Comparison of ENCODE assay signal across 35 cellular contexts in genomic region chr20:23433628-23434027, GRCh38. TPM values are rescaled to one million over a fixed set of nuclear protein-coding genes. Genes with fewer than 3 reads are reported as not detected.
"Had no signal": no experiment of that assay in that cellular context is flagged by ENCODE, and none has a peak within 500 bp of the region (broad histone marks: within the 10 kb centered on the region; RNA-seq: fewer than 3 reads in every experiment).

No MANE protein-coding gene starts in this region.

- H3K36me3 ChIP-seq: ascending aorta, breast epithelium, cardiac muscle cell, esophagus squamous epithelium, gastroesophageal sphincter, heart right ventricle had no signal

- H3K27me3 ChIP-seq: ascending aorta, breast epithelium, cardiac muscle cell, esophagus squamous epithelium, gastroesophageal sphincter, heart right ventricle had no signal

- ATAC-seq: activated CD4-positive, alpha-beta T cell treated with anti-CD3 and anti-CD28 coated beads for 36 hours; activated CD8-positive, alpha-beta memory T cell treated with anti-CD3 and anti-CD28 coated beads, Interleukin-2, amount 10 ng/mL, durations not matched to agents 7 days and 5 days; activated CD8-positive, alpha-beta T cell treated with anti-CD3 and anti-CD28 coated beads, Interleukin-2, amount 10 ng/mL, durations not matched to agents 7 days and 5 days; activated naive CD4-positive, alpha-beta T cell treated with anti-CD3 and anti-CD28 coated beads, Interleukin-2, amount 50 U/mL, for 72 hours; activated T-cell treated with anti-CD3 and anti-CD28 coated beads, Interleukin-2, amount 50 U/mL, for 72 hours; effector memory CD8-positive, alpha-beta T cell; gastroesophageal sphincter; heart right ventricle had no signal

- H3K4me1 ChIP-seq: ascending aorta, breast epithelium had no signal

- H3K4me3 ChIP-seq: ascending aorta, breast epithelium, cardiac muscle cell, esophagus squamous epithelium, gastroesophageal sphincter, heart right ventricle had no signal

- H3K27ac ChIP-seq: ascending aorta, breast epithelium, cardiac muscle cell, esophagus squamous epithelium, gastroesophageal sphincter, heart right ventricle had no signal

- H3K9me3 ChIP-seq: ascending aorta, breast epithelium, esophagus squamous epithelium, gastroesophageal sphincter, heart right ventricle had no signal

- DNase-seq: activated CD4-positive, alpha-beta memory T cell treated with anti-CD3 and anti-CD28 coated beads for 36 hours; activated CD4-positive, alpha-beta T cell treated with anti-CD3 and anti-CD28 coated beads for 36 hours; activated CD4-positive, alpha-beta T cell treated with anti-CD3 and anti-CD28 coated beads, Interleukin-2, amount 10 ng/mL, durations not matched to agents 24 days and 14 days; activated CD4-positive, CD25-positive, alpha-beta regulatory T cell; activated CD4-positive, CD25-positive, alpha-beta regulatory T cell treated with anti-CD3 and anti-CD28 coated beads, Interleukin-2, amount 50 U/mL, for 72 hours; activated CD8-positive, alpha-beta memory T cell treated with anti-CD3 and anti-CD28 coated beads, Interleukin-2, amount 10 ng/mL, durations not matched to agents 7 days and 5 days; activated CD8-positive, alpha-beta memory T cell treated with anti-CD3 and anti-CD28 coated beads, Interleukin-2, amount 50 U/mL, for 4 hours; activated CD8-positive, alpha-beta T cell treated with anti-CD3 and anti-CD28 coated beads, Interleukin-2, amount 10 ng/mL, durations not matched to agents 7 days and 5 days; activated gamma-delta T cell; activated naive CD4-positive, alpha-beta T cell; activated naive CD4-positive, alpha-beta T cell treated with anti-CD3 and anti-CD28 coated beads, Interleukin-2, amount 10 ng/mL, durations not matched to agents 7 days and 5 days; activated naive CD8-positive, alpha-beta T cell treated with anti-CD3 and anti-CD28 coated beads, Interleukin-2, amount 10 ng/mL, durations not matched to agents 7 days and 5 days; activated T-cell treated with anti-CD3 and anti-CD28 coated beads, Interleukin-2, amount 50 U/mL, for 24 hours; activated T-cell treated with anti-CD3 and anti-CD28 coated beads, Interleukin-2, amount 50 U/mL, for 72 hours; central memory CD4-positive, alpha-beta T cell; cortex of kidney; dermis blood vessel endothelial cell; effector CD4-positive, alpha-beta T cell; effector memory CD8-positive, alpha-beta T cell; erythroblast; esophagus squamous epithelium; foreskin melanocyte; heart right ventricle; T-helper 2 cell had no signal

RNA-seq across cellular contexts. Expression of gene CSTL1, which starts 5.9 kb away (rescaled TPM):
- total RNA-seq: activated CD4-positive, alpha-beta memory T cell treated with anti-CD3 and anti-CD28 coated beads for 36 hours; activated CD4-positive, alpha-beta T cell treated with anti-CD3 and anti-CD28 coated beads for 36 hours; activated CD4-positive, alpha-beta T cell treated with anti-CD3 and anti-CD28 coated beads, Interleukin-2, amount 10 ng/mL, durations not matched to agents 24 days and 14 days; activated CD8-positive, alpha-beta memory T cell treated with anti-CD3 and anti-CD28 coated beads for 36 hours; activated CD8-positive, alpha-beta memory T cell treated with anti-CD3 and anti-CD28 coated beads, Interleukin-2, amount 10 ng/mL, durations not matched to agents 7 days and 5 days; activated CD8-positive, alpha-beta T cell treated with anti-CD3 and anti-CD28 coated beads, Interleukin-2, amount 10 ng/mL, durations not matched to agents 7 days and 5 days; activated naive CD4-positive, alpha-beta T cell treated with anti-CD3 and anti-CD28 coated beads, Interleukin-2, amount 50 U/mL, for 72 hours; activated naive CD8-positive, alpha-beta T cell treated with anti-CD3 and anti-CD28 coated beads, Interleukin-2, amount 10 ng/mL, durations not matched to agents 7 days and 5 days; activated T-cell treated with anti-CD3 and anti-CD28 coated beads, Interleukin-2, amount 50 U/mL, for 72 hours; ascending aorta; breast epithelium; cardiac muscle cell; cerebellum; dermis blood vessel endothelial cell; esophagus squamous epithelium; fibroblast of lung; fibroblast of villous mesenchyme; gastroesophageal sphincter; glomerular endothelial cell; heart right ventricle; T-helper 1 cell treated with Interleukin-12 subunit alpha and Interleukin-12 subunit beta and Interleukin-4 antibody, amounts not matched to agents 30 ng/mL and 1 ng/mL, for 36 hours had no signal
- polyA plus RNA-seq: cardiac muscle cell, fibroblast of lung, heart right ventricle had no signal

RNA-seq across cellular contexts. Expression of gene CST11, which starts 19.0 kb away (rescaled TPM):
- total RNA-seq: activated CD4-positive, alpha-beta memory T cell treated with anti-CD3 and anti-CD28 coated beads for 36 hours; activated CD4-positive, alpha-beta T cell treated with anti-CD3 and anti-CD28 coated beads for 36 hours; activated CD4-positive, alpha-beta T cell treated with anti-CD3 and anti-CD28 coated beads, Interleukin-2, amount 10 ng/mL, durations not matched to agents 24 days and 14 days; activated CD8-positive, alpha-beta memory T cell treated with anti-CD3 and anti-CD28 coated beads for 36 hours; activated CD8-positive, alpha-beta memory T cell treated with anti-CD3 and anti-CD28 coated beads, Interleukin-2, amount 10 ng/mL, durations not matched to agents 7 days and 5 days; activated CD8-positive, alpha-beta T cell treated with anti-CD3 and anti-CD28 coated beads, Interleukin-2, amount 10 ng/mL, durations not matched to agents 7 days and 5 days; activated naive CD4-positive, alpha-beta T cell treated with anti-CD3 and anti-CD28 coated beads, Interleukin-2, amount 50 U/mL, for 72 hours; activated naive CD8-positive, alpha-beta T cell treated with anti-CD3 and anti-CD28 coated beads, Interleukin-2, amount 10 ng/mL, durations not matched to agents 7 days and 5 days; activated T-cell treated with anti-CD3 and anti-CD28 coated beads, Interleukin-2, amount 50 U/mL, for 72 hours; ascending aorta; breast epithelium; cardiac muscle cell; cerebellum; dermis blood vessel endothelial cell; esophagus squamous epithelium; fibroblast of lung; fibroblast of villous mesenchyme; gastroesophageal sphincter; glomerular endothelial cell; heart right ventricle; T-helper 1 cell treated with Interleukin-12 subunit alpha and Interleukin-12 subunit beta and Interleukin-4 antibody, amounts not matched to agents 30 ng/mL and 1 ng/mL, for 36 hours had no signal
- polyA plus RNA-seq: cardiac muscle cell, fibroblast of lung, heart right ventricle had no signal

RNA-seq across cellular contexts. Expression of gene CST8, which starts 57.3 kb away (rescaled TPM):
- total RNA-seq: activated CD4-positive, alpha-beta memory T cell treated with anti-CD3 and anti-CD28 coated beads for 36 hours; activated CD4-positive, alpha-beta T cell treated with anti-CD3 and anti-CD28 coated beads for 36 hours; activated CD4-positive, alpha-beta T cell treated with anti-CD3 and anti-CD28 coated beads, Interleukin-2, amount 10 ng/mL, durations not matched to agents 24 days and 14 days; activated CD8-positive, alpha-beta memory T cell treated with anti-CD3 and anti-CD28 coated beads for 36 hours; activated CD8-positive, alpha-beta memory T cell treated with anti-CD3 and anti-CD28 coated beads, Interleukin-2, amount 10 ng/mL, durations not matched to agents 7 days and 5 days; activated CD8-positive, alpha-beta T cell treated with anti-CD3 and anti-CD28 coated beads, Interleukin-2, amount 10 ng/mL, durations not matched to agents 7 days and 5 days; activated naive CD4-positive, alpha-beta T cell treated with anti-CD3 and anti-CD28 coated beads, Interleukin-2, amount 50 U/mL, for 72 hours; activated naive CD8-positive, alpha-beta T cell treated with anti-CD3 and anti-CD28 coated beads, Interleukin-2, amount 10 ng/mL, durations not matched to agents 7 days and 5 days; activated T-cell treated with anti-CD3 and anti-CD28 coated beads, Interleukin-2, amount 50 U/mL, for 72 hours; ascending aorta; breast epithelium; cardiac muscle cell; cerebellum; dermis blood vessel endothelial cell; esophagus squamous epithelium; fibroblast of lung; fibroblast of villous mesenchyme; gastroesophageal sphincter; glomerular endothelial cell; heart right ventricle; T-helper 1 cell treated with Interleukin-12 subunit alpha and Interleukin-12 subunit beta and Interleukin-4 antibody, amounts not matched to agents 30 ng/mL and 1 ng/mL, for 36 hours had no signal
- polyA plus RNA-seq: cardiac muscle cell, fibroblast of lung, heart right ventricle had no signal
